Comparison of ENCODE assay signal across 16 cellular contexts in the genomic region with DNA sequence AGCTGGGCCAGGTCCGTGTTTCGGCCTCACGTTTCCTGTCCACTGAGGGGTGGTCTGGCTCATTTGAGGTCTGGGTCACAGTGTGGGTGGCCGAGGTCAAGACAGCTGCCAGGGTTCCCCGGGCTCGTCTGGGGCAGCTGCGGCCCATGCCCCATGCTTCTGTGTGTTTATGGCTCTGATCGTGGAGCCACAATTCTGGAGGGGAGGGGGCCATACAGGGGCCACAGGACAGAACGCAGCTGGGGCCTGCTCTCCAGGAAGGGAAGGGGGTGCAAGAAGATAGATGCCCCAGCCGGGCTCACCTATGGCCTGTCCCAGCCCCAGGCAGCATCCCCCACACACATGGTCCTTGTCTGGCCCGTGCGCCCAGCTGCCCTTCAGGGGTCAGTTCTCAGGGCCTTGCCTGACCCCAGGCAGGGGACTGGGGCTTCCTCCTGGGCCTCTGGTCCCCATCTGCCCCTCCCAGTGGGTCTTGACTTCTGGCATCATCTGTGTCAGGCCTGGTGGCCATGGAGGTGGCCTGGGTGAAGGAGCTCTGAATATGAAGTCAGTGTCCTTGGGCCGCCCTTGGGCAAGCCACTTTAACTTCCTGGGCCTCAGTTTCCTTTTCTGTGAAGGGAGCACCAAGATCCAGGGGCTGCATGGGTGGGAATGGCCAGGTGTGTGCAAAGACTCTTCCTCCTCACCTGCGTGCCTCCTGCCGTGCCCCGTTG. TPM values are rescaled to one million over a fixed set of nuclear protein-coding genes. Genes with fewer than 3 reads are reported as not detected.
A peak's percentile ranks its signal among the peaks of the same experiment; 100 is the strongest.
DNase-seq lines count a peak whose midpoint lies in the region; ATAC-seq and TF ChIP-seq lines count a peak whose summit lies in the region.
"Had no signal": no experiment of that assay in that cellular context is flagged by ENCODE, and none has a peak within 500 bp of the region (broad histone marks: within the 10 kb centered on the region; RNA-seq: fewer than 3 reads in every experiment).

No MANE protein-coding gene starts in this region.

- H3K4me3 ChIP-seq in left ventricle myocardium inferior = no peak overlapping the region
- no peak overlapping the region for H3K4me3 ChIP-seq in RWPE2 (ENCODE audit: severe bottlenecking)
- H3K4me3 ChIP-seq in tibial nerve = no peak overlapping the region
- H3K4me3 ChIP-seq: BLaER1 treated with 17β-estradiol and CSF1 and Interleukin-3, amounts not matched to agents 10 nM and 100 nM; SK-N-MC had no signal

- H3K4me1 ChIP-seq in left ventricle myocardium inferior (peaks cover 52% of the 10 kb centered on the region), RWPE2 (ENCODE audit: insufficient read depth, poor library complexity, severe bottlenecking) (no peaks in the 10 kb centered on the region), tibial nerve (peaks cover 0 to 78% (median 62%) of the 10 kb centered on the region in 4 donors)

- intact Hi-C loops in left cardiac atrium (cut with DNase I) (loop anchor here in 1 of 2 donors (10.0 kb wide), 1 partner anchor 585 kb away; no protein-coding TSS in a partner anchor), left ventricle myocardium inferior (cut with micrococcal nuclease) (loop anchor here (10.0 kb wide), 1 partner anchor 65 kb away; a partner anchor contains a TSS)

- 71% methylated on average over 13 to 14 of the region's 16 CpGs for WGBS in tibial nerve, 2 donors

- no peak for TF ChIP-seq POLR2A in tibial nerve (IDR thresholded peaks at IDR 0.05)

- no peaks in the 10 kb centered on the region for H3K9me3 ChIP-seq in left ventricle myocardium inferior (replicated peaks)
- H3K9me3 ChIP-seq in RWPE2 (ENCODE audit: severe bottlenecking) = no peaks in the 10 kb centered on the region
- no peaks in the 10 kb centered on the region for H3K9me3 ChIP-seq in tibial nerve
- H3K9me3 ChIP-seq: BLaER1 treated with 17β-estradiol and CSF1 and Interleukin-3, amounts not matched to agents 10 nM and 100 nM had no signal

- H3K36me3 ChIP-seq in left ventricle myocardium inferior = no peaks in the 10 kb centered on the region
- no peaks in the 10 kb centered on the region for H3K36me3 ChIP-seq in RWPE2 (ENCODE audit: low read depth)
- H3K36me3 ChIP-seq in tibial nerve = no peaks in the 10 kb centered on the region
- H3K36me3 ChIP-seq: BLaER1 treated with 17β-estradiol and CSF1 and Interleukin-3, amounts not matched to agents 10 nM and 100 nM had no signal

- H3K36me3 Mint-ChIP-seq in neural crest cell (ENCODE audit: low read depth) = no peaks in the 10 kb centered on the region

- H3K27me3 ChIP-seq in left ventricle myocardium inferior (ENCODE audit: low read depth) = no peaks in the 10 kb centered on the region
- H3K27me3 ChIP-seq in RWPE2 (ENCODE audit: insufficient read depth, poor library complexity, severe bottlenecking) = no peaks in the 10 kb centered on the region
- no peaks in the 10 kb centered on the region for H3K27me3 ChIP-seq in tibial nerve
- H3K27me3 ChIP-seq: BLaER1 treated with 17β-estradiol and CSF1 and Interleukin-3, amounts not matched to agents 10 nM and 100 nM had no signal

- H3K4me1 Mint-ChIP-seq in neural crest cell = peaks cover 7% of the 10 kb centered on the region

- no peak for TF ChIP-seq CTCF in left ventricle myocardium inferior (IDR thresholded peaks at IDR 0.05; ENCODE audit: borderline replicate concordance)
- no peak for TF ChIP-seq CTCF in RWPE2 (IDR thresholded peaks at IDR 0.05; ENCODE audit: poor library complexity, severe bottlenecking)
- no peak for TF ChIP-seq CTCF in neural crest cell (conservative IDR thresholded peaks at IDR 0.05)
- no peak for TF ChIP-seq CTCF in tibial nerve (IDR thresholded peaks at IDR 0.05)

- no peak overlapping the region for H3K27ac ChIP-seq in left ventricle myocardium inferior (replicated peaks)
- no peak overlapping the region for H3K27ac ChIP-seq in RWPE2 (ENCODE audit: poor library complexity, severe bottlenecking)
- peak overlapping the region in 3 of 4 donors; percentile 26 to 96 (median 88) for H3K27ac ChIP-seq in tibial nerve
- H3K27ac ChIP-seq: SK-N-MC had no signal

- H3K27me3 Mint-ChIP-seq in neural crest cell (ENCODE audit: low read depth) = no peaks in the 10 kb centered on the region

- H3K4me3 Mint-ChIP-seq in neural crest cell = no peak overlapping the region

- H3K9me3 Mint-ChIP-seq in neural crest cell = no peaks in the 10 kb centered on the region

- peak overlapping the region; percentile 12 for H3K27ac Mint-ChIP-seq in neural crest cell (ENCODE audit: unreplicated experiment)

- TF ChIP-seq EP300 in tibial nerve (IDR thresholded peaks at IDR 0.05) = no peak

- peak; percentile 21 for DNase-seq in left cardiac atrium
- DNase-seq in left ventricle myocardium inferior = no peak
- peak; percentile 39 for DNase-seq in RWPE2 (ENCODE audit: low spot score)
- no peak for DNase-seq in neural crest cell (ENCODE audit: low read depth, low spot score)
- no peak for DNase-seq in tibial nerve (ENCODE audit: low spot score in 2 of 2)
- DNase-seq in NOMO-1 treated with dmso at 0.1 percent for 144 hours (lab: John Stamatoyannopoulos, UW; ENCODE audit: unreplicated experiment) = no peak
- DNase-seq: KG1, NCI-H1694 treated with DMSO at 0.1 percent for 48 hours, NCI-H524 had no signal

- ATAC-seq in left cardiac atrium (no peak), RWPE2 (ENCODE audit: low read depth) (no peak), HG03521 (IDR thresholded peaks at IDR 0.05; ENCODE audit: unreplicated experiment) (no peak), GM18873 (IDR thresholded peaks at IDR 0.05; ENCODE audit: low FRiP score, unreplicated experiment) (no peak)
- ATAC-seq: Right ventricle myocardium inferior had no signal

RNA-seq across cellular contexts. Expression of a gene that starts 8.4 kb away (rescaled TPM):
- total RNA-seq in left cardiac atrium (10 to 100 TPM; 11.6 to 15.0 TPM), left ventricle myocardium inferior (27.1 TPM), neural crest cell (not detected in 2 replicates), tibial nerve (1 to 10 TPM; 1.8 to 9.0 (median 5.8) TPM)
- total RNA-seq: A673, H1 had no signal

RNA-seq across cellular contexts. Expression of a gene that starts 8.5 kb away (rescaled TPM):
- 10 to 100 TPM in 1 of 2 donors, 1 to 10 TPM in 1; 4.8 to 19.1 TPM for total RNA-seq in left cardiac atrium
- total RNA-seq in left ventricle myocardium inferior = 36.0 TPM
- not detected in 2 replicates for total RNA-seq in neural crest cell
- total RNA-seq in tibial nerve = 1 to 10 TPM in 2 of 4 donors, under 1 TPM in 2; 0.39 to 2.4 (median 1.1) TPM
- total RNA-seq: A673, H1 had no signal

RNA-seq across cellular contexts. Expression of a gene that starts 39.8 kb away (rescaled TPM):
- total RNA-seq in left cardiac atrium (under 1 TPM; 0.39 to 0.50 TPM), left ventricle myocardium inferior (not detected), neural crest cell (0.16 TPM in 1 of 2 replicates, not detected in the other), tibial nerve (1 to 10 TPM in 3 of 4 donors, under 1 TPM in 1; 0.66 to 4.1 (median 3.0) TPM)
- total RNA-seq: A673 had no signal

Comparison
In these comparisons a context has a peak if more than half of its experiments do, and no peak if none do; other contexts are left out.
1. DNase-seq: peak in left cardiac atrium (single experiment) and RWPE2 (single experiment); none in left ventricle myocardium inferior (single experiment), neural crest cell (single experiment), tibial nerve (0 of 2) and NOMO-1 treated with dmso at 0.1 percent for 144 hours (single experiment).
2. H3K27ac ChIP-seq: peak in tibial nerve (3 of 4); none in left ventricle myocardium inferior (single experiment) and RWPE2 (single experiment).